8 cellular contexts compared by ENCODE assay signal in genomic region chr9:70410368-70410767, GRCh38. TPM values are rescaled to one million over a fixed set of nuclear protein-coding genes. Genes with fewer than 3 reads are reported as not detected.
DNase-seq lines count a peak whose midpoint lies in the region; ATAC-seq and TF ChIP-seq lines count a peak whose summit lies in the region.

No MANE protein-coding gene starts in this region.

- no peaks in the 10 kb centered on the region for H3K9me3 Mint-ChIP-seq in activated T-cell treated with anti-CD3 and anti-CD28 coated beads, Interleukin-2, amount 50 U/mL, for 24 hours
- no peaks in the 10 kb centered on the region for H3K9me3 Mint-ChIP-seq in activated naive CD8-positive, alpha-beta T cell treated with anti-CD3 and anti-CD28 coated beads, Interleukin-2, amount 10 ng/mL, durations not matched to agents 7 days and 5 days

- no peaks in the 10 kb centered on the region for H3K27me3 Mint-ChIP-seq in activated T-cell treated with anti-CD3 and anti-CD28 coated beads, Interleukin-2, amount 50 U/mL, for 24 hours
- no peaks in the 10 kb centered on the region for H3K27me3 Mint-ChIP-seq in activated naive CD8-positive, alpha-beta T cell treated with anti-CD3 and anti-CD28 coated beads, Interleukin-2, amount 10 ng/mL, durations not matched to agents 7 days and 5 days

- H3K27ac Mint-ChIP-seq in activated T-cell treated with anti-CD3 and anti-CD28 coated beads, Interleukin-2, amount 50 U/mL, for 24 hours, result peak overlapping the region; percentile 99
- peak overlapping the region; percentile 98 for H3K27ac Mint-ChIP-seq in activated naive CD8-positive, alpha-beta T cell treated with anti-CD3 and anti-CD28 coated beads, Interleukin-2, amount 10 ng/mL, durations not matched to agents 7 days and 5 days

- 0 to 3% methylated on average over 1 of the region's 1 CpG for WGBS in tibial nerve, 2 donors

- TF ChIP-seq CTCF in tibial nerve (IDR thresholded peaks at IDR 0.05), result no peak

- H3K4me1 ChIP-seq in tibial nerve, result peaks cover 0 to 50% (median 37%) of the 10 kb centered on the region in 4 donors

- TF ChIP-seq EP300 in tibial nerve (IDR thresholded peaks at IDR 0.05), result peak in 1 of 2 donors; percentile 38

- H3K9me3 ChIP-seq in tibial nerve, result no peaks in the 10 kb centered on the region

- peak in 1 of 2 donors; percentile 9 for TF ChIP-seq POLR2A in tibial nerve (IDR thresholded peaks at IDR 0.05)

- H3K4me3 ChIP-seq in tibial nerve, result peak overlapping the region; percentile 90 to 96 (median 95)

- no peak for DNase-seq in activated T-cell treated with anti-CD3 and anti-CD28 coated beads, Interleukin-2, amount 50 U/mL, for 24 hours
- DNase-seq in activated T-cell treated with anti-CD3 and anti-CD28 coated beads for 4 hours (no peak), kidney tubule cell (ENCODE audit: low spot score) (peak; percentile 54), tibial nerve (ENCODE audit: low spot score in 2 of 2) (no peak), NCI-H446 treated with DMSO at 0.1 percent for 48 hours (lab: John Stamatoyannopoulos, UW) (no peak)
- DNase-seq in activated naive CD8-positive, alpha-beta T cell treated with anti-CD3 and anti-CD28 coated beads, Interleukin-2, amount 10 ng/mL, durations not matched to agents 7 days and 5 days, result no peak
- no peak for DNase-seq in activated CD4-positive, alpha-beta T cell treated with anti-CD3 and anti-CD28 coated beads, Interleukin-2, amount 50 U/mL, for 48 hours

- H3K4me3 Mint-ChIP-seq in activated T-cell treated with anti-CD3 and anti-CD28 coated beads, Interleukin-2, amount 50 U/mL, for 24 hours, result peak overlapping the region; percentile 92
- H3K4me3 Mint-ChIP-seq in activated naive CD8-positive, alpha-beta T cell treated with anti-CD3 and anti-CD28 coated beads, Interleukin-2, amount 10 ng/mL, durations not matched to agents 7 days and 5 days, result peak overlapping the region; percentile 93

- ATAC-seq in activated naive CD8-positive, alpha-beta T cell treated with anti-CD3 and anti-CD28 coated beads, Interleukin-2, amount 10 ng/mL, durations not matched to agents 7 days and 5 days (ENCODE audit: low read depth), result no peak
- ATAC-seq in HG02798 (IDR thresholded peaks at IDR 0.05; ENCODE audit: poor library complexity, unreplicated experiment), result no peak

- H3K27ac ChIP-seq in tibial nerve, result peak overlapping the region; percentile 100

- POLR2A ChIA-PET in activated naive CD8-positive, alpha-beta T cell treated with anti-CD3 and anti-CD28 coated beads, Interleukin-2, amount 10 ng/mL, durations not matched to agents 7 days and 5 days (lab: Charles Lee), result interaction anchor here (1.0 to 3.7 kb wide), 4 partner anchors 9 to 190 kb away, joined by 3 to 52 read pairs (median 4); no protein-coding TSS in a partner anchor

- H3K36me3 Mint-ChIP-seq in activated T-cell treated with anti-CD3 and anti-CD28 coated beads, Interleukin-2, amount 50 U/mL, for 24 hours (ENCODE audit: low read depth), result peaks cover 34% of the 10 kb centered on the region
- peaks cover 5% of the 10 kb centered on the region for H3K36me3 Mint-ChIP-seq in activated naive CD8-positive, alpha-beta T cell treated with anti-CD3 and anti-CD28 coated beads, Interleukin-2, amount 10 ng/mL, durations not matched to agents 7 days and 5 days

- no peaks in the 10 kb centered on the region for H3K27me3 ChIP-seq in tibial nerve

- H3K36me3 ChIP-seq in tibial nerve, result peaks cover 0 to 25% (median 0%) of the 10 kb centered on the region in 3 donors

- H3K4me1 Mint-ChIP-seq in activated T-cell treated with anti-CD3 and anti-CD28 coated beads, Interleukin-2, amount 50 U/mL, for 24 hours (ENCODE audit: low read depth), result peaks cover 73% of the 10 kb centered on the region
- H3K4me1 Mint-ChIP-seq in activated naive CD8-positive, alpha-beta T cell treated with anti-CD3 and anti-CD28 coated beads, Interleukin-2, amount 10 ng/mL, durations not matched to agents 7 days and 5 days, result peaks cover 63% of the 10 kb centered on the region

RNA-seq across cellular contexts. Expression of gene KLF9, which starts 4.1 kb away (rescaled TPM):
- 10 to 100 TPM; 16.2 TPM for total RNA-seq in activated naive CD8-positive, alpha-beta T cell treated with anti-CD3 and anti-CD28 coated beads, Interleukin-2, amount 10 ng/mL, durations not matched to agents 7 days and 5 days
- total RNA-seq in tibial nerve, result 100 to 1,000 TPM; 286 to 387 (median 351) TPM

Comparison
In these comparisons a context has a peak if more than half of its experiments do, and no peak if none do; other contexts are left out.
1. RNA of gene KLF9, which starts 4.1 kb away (total RNA-seq): 286 to 387 TPM in tibial nerve; 16.2 TPM in activated naive CD8-positive, alpha-beta T cell treated with anti-CD3 and anti-CD28 coated beads, Interleukin-2, amount 10 ng/mL, durations not matched to agents 7 days and 5 days; every median in the first group is over 10 times any median in the second.